20 cellular contexts compared by ENCODE assay signal in the genomic region with DNA sequence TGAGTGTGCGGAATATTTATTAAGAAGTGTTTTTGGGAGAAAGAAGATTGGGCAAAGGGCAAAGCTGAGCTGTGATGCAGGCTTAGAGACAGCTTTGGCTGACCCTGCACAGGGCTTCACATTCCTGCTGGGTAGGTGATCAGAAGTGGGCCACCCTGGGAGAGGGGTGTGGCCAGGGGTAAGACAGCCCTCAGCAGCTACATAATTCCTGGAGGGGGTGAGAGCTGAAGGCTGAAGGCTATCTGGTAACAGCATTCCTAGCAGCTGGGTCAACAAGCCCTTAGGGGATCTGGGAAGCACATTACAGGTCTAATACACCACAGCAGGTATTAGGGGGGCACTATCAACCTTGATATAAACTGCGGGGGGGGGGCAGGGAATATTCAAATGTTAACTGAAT. TPM values are rescaled to one million over a fixed set of nuclear protein-coding genes. Genes with fewer than 3 reads are reported as not detected.
DNase-seq lines count a peak whose midpoint lies in the region; ATAC-seq, FAIRE-seq and TF ChIP-seq lines count a peak whose summit lies in the region.
"Had no signal": no experiment of that assay in that cellular context is flagged by ENCODE, and none has a peak within 500 bp of the region (broad histone marks: within the 10 kb centered on the region; RNA-seq: fewer than 3 reads in every experiment).

No MANE protein-coding gene starts in this region.

- peaks cover 9% of the 10 kb centered on the region for H3K27me3 Mint-ChIP-seq in chondrocyte (ENCODE audit: low read depth)

- no peaks in the 10 kb centered on the region for H3K9me3 Mint-ChIP-seq in chondrocyte (ENCODE audit: low read depth)
- H3K9me3 Mint-ChIP-seq: CD4-positive, alpha-beta T cell had no signal

- H3K9ac ChIP-seq in K562 (ENCODE audit: insufficient read depth in 1 of 2, low read depth in 2 of 2, low read length in 2 of 2), result no peak overlapping the region

- DNase-seq in ELF-1 (ENCODE audit: low read depth, low spot score), result peak; percentile 39
- DNase-seq in M059J (ENCODE audit: low read depth), result peak; percentile 5
- peak in 3 of 4 experiments; percentile 16 to 18 (median 16) for DNase-seq in K562 (ENCODE audit: extremely low read depth in 1 of 4, low spot score in 3 of 4)
- peak; percentile 15 for DNase-seq in iPS-NIHi7 (ENCODE audit: extremely low spot score)
- no peak for DNase-seq in testis
- DNase-seq in chondrocyte (ENCODE audit: low spot score), result no peak
- no peak for DNase-seq in SIG-M5 (lab: John Stamatoyannopoulos, UW)
- DNase-seq in NOMO-1 (lab: John Stamatoyannopoulos, UW; ENCODE audit: unreplicated experiment in 2 of 2), result no peak
- DNase-seq: Caco-2; CD4-positive, alpha-beta T cell; GOT3; KG1; NCI-H1417 treated with DMSO at 0.1 percent for 48 hours; NCI-H2029 treated with DMSO at 0.1 percent for 48 hours had no signal

- POLR2A ChIA-PET in K562 (lab: Yijun Ruan, JAX), result no interaction called here

- TF ChIP-seq CTCF in K562 (IDR thresholded peaks at IDR 0.05 in 2 of 3, conservative IDR thresholded peaks at IDR 0.05 in 1 of 3; ENCODE audit: insufficient read depth in 2 of 3, low read depth in 1 of 3, low read length in 3 of 3) (no peak), testis (IDR thresholded peaks at IDR 0.05) (no peak), chondrocyte (IDR thresholded peaks at IDR 0.05) (no peak)

- intact Hi-C loops in K562 (cut with micrococcal nuclease) (no loop called here), testis (cut with DNase I; ENCODE audit: low total_unique reads) (no loop called here)

- TF ChIP-seq POLR2A in K562 (conservative IDR thresholded peaks at IDR 0.05) (no peak), testis (IDR thresholded peaks at IDR 0.05) (no peak)

- no peak overlapping the region for H3K4me2 ChIP-seq in K562 (ENCODE audit: insufficient read depth, low read length)
- H3K4me2 ChIP-seq: A549 had no signal

- no peak for FAIRE-seq in K562 (lab: Jason Lieb, UNC)
- FAIRE-seq: A549, GM12892, GM18507, HepG2 had no signal

- no peaks in the 10 kb centered on the region for H4K20me1 ChIP-seq in K562 (replicated peaks; ENCODE audit: control insufficient read depth, insufficient read depth, low read length)

- no peaks in the 10 kb centered on the region for H3K36me3 ChIP-seq in K562 (ENCODE audit: control insufficient read depth, insufficient read depth, low read length)
- H3K36me3 ChIP-seq in testis (ENCODE audit: low read depth, missing control alignments), result no peaks in the 10 kb centered on the region

- no peak for TF ChIP-seq EP300 in K562 (IDR thresholded peaks at IDR 0.05; ENCODE audit: low read length)

- no peaks in the 10 kb centered on the region for H3K79me2 ChIP-seq in K562 (ENCODE audit: control insufficient read depth, insufficient read depth, low read length)

- H3K9me3 ChIP-seq in K562 (replicated peaks; ENCODE audit: control insufficient read depth, insufficient read depth, low read depth, low read length), result no peaks in the 10 kb centered on the region
- H3K9me3 ChIP-seq in testis, result no peaks in the 10 kb centered on the region
- H3K9me3 ChIP-seq: A549, Caco-2 had no signal

- peak overlapping the region; percentile 34; the same call in 1 of the 2 replicates for H2AFZ ChIP-seq in K562 (ENCODE audit: low read depth, low read length)

- H3K27ac Mint-ChIP-seq in chondrocyte (ENCODE audit: unreplicated experiment), result no peak overlapping the region
- H3K27ac Mint-ChIP-seq: CD4-positive, alpha-beta T cell had no signal

- no peak overlapping the region for H3K4me3 ChIP-seq in K562
- no peak overlapping the region for H3K4me3 ChIP-seq in testis
- H3K4me3 ChIP-seq: A549 had no signal

- peaks cover 3% of the 10 kb centered on the region for H3K4me1 Mint-ChIP-seq in chondrocyte (ENCODE audit: low read depth)

- in situ Hi-C loops in K562 (cut with MboI), result no loop called here

- H3K4me1 ChIP-seq in K562 (replicated peaks in 1 of 2; ENCODE audit: control insufficient read depth in 2 of 2, insufficient read depth in 2 of 2, low read length in 2 of 2) (no peaks in the 10 kb centered on the region; a peak in 1 of 5 replicates), testis (no peaks in the 10 kb centered on the region)
- H3K4me1 ChIP-seq: A549, Caco-2 had no signal

- no peak overlapping the region for H3K4me3 Mint-ChIP-seq in chondrocyte (ENCODE audit: unreplicated experiment)
- H3K4me3 Mint-ChIP-seq: CD4-positive, alpha-beta T cell had no signal

- H3K27ac ChIP-seq in K562 (ENCODE audit: extremely low read depth, low read depth, low read length), result no peak overlapping the region
- H3K27ac ChIP-seq in testis, result no peak overlapping the region
- H3K27ac ChIP-seq: A549 had no signal

- WGBS in K562 (ENCODE audit: insufficient coverage, low coverage, missing lambda C conversion rate), result 94% methylated on average over 1 of the region's 2 CpGs
- 85 to 95% methylated on average over 2 of the region's 2 CpGs for WGBS in testis, 2 donors

- TF ChIP-seq RAD21 in K562 (CRISPR knock-in tag; conservative IDR thresholded peaks at IDR 0.05 in 1 of 2, IDR thresholded peaks at IDR 0.05 in 1 of 2), result no peak

- no peaks in the 10 kb centered on the region for H3K27me3 ChIP-seq in K562 (ENCODE audit: control insufficient read depth in 2 of 2, insufficient read depth in 2 of 2, low read length in 2 of 2)
- no peaks in the 10 kb centered on the region for H3K27me3 ChIP-seq in testis

- BruUV-seq in K562 (replicated peaks; lab: Mats Ljungman, UMichigan), result no TSS peak

- ATAC-seq in K562, result peak; percentile 74
- ATAC-seq: A549, HepG2 had no signal

- H3K9me1 ChIP-seq in K562 (ENCODE audit: control insufficient read depth, insufficient read depth, low read length), result no peaks in the 10 kb centered on the region

- CTCF ChIA-PET in K562 (lab: Yijun Ruan, JAX; ENCODE audit: low intra/inter-chr PET ratio), result no interaction called here

- no peaks in the 10 kb centered on the region for H3K36me3 Mint-ChIP-seq in chondrocyte (ENCODE audit: low read depth)

RNA-seq across cellular contexts. Expression of a gene that starts 5.8 kb away (rescaled TPM):
- total RNA-seq in M059J (2014; rRNA removed; shearing (Covaris generic)), result not detected in 2 replicates
- total RNA-seq in K562 (2011; cell fraction: chromatin; rRNA removed; ENCODE audit: low replicate concordance), result not detected in 2 replicates
- not detected in 2 replicates for total RNA-seq in K562 (2011; cell fraction: nucleolus; rRNA removed)
- not detected in 2 replicates for total RNA-seq in K562 (2011; cell fraction: nucleoplasm; rRNA removed)
- 0.36 TPM in 1 of 2 replicates, not detected in the other for total RNA-seq in K562 (2014; rRNA removed)
- 0.89 and 1.1 TPM in 2 replicates for total RNA-seq in K562 (2014; rRNA removed; fragmentation: Illumina TruSeq; extraction: Trizol)
- total RNA-seq in K562 (2015; rRNA removed; fragmentation: Illumina TruSeq; extraction: Trizol), result 0.30 and 0.58 TPM in 2 replicates
- total RNA-seq in K562 (2021), result 0.31 and 0.62 TPM in 2 replicates
- polyA plus RNA-seq in K562 (2011; rRNA removed), result 0.14 and 0.20 TPM in 2 replicates
- polyA plus RNA-seq in K562 (2011; cell fraction: cytosol; rRNA removed), result 0.10 TPM in 1 of 2 replicates, not detected in the other
- 0.31 TPM in 1 of 2 replicates, not detected in the other for polyA plus RNA-seq in K562 (2011; cell fraction: nucleus; rRNA removed)
- polyA plus RNA-seq in K562 (2012), result 1.3 and 2.6 TPM in 2 replicates
- 0.30 and 0.61 TPM in 2 replicates for polyA plus RNA-seq in K562 (2014; fragmentation: Illumina TruSeq; extraction: Trizol)
- polyA plus RNA-seq in K562 (2014; fragmentation: Nextera tagmentation; extraction: Ambion mirVana), result 1 to 10 TPM; 2.4 to 3.0 TPM
- 0.56 and 2.3 TPM in 2 replicates for polyA plus RNA-seq in K562 (2014; rRNA removed)
- polyA minus RNA-seq in K562 (2011; rRNA and poly(A)+ RNA removed), result 0.36 TPM in 1 of 2 replicates, not detected in the other
- polyA minus RNA-seq in K562 (2011; cell fraction: cytosol; rRNA and poly(A)+ RNA removed), result not detected in 2 replicates
- not detected in 2 replicates for polyA minus RNA-seq in K562 (2011; cell fraction: nucleus; rRNA and poly(A)+ RNA removed)
- under 1 TPM in 1 of 2 donors, not detected in 1; 0.37 TPM for total RNA-seq in testis
- polyA plus RNA-seq in testis (ENCODE audit: insufficient read depth, low read depth, low replicate concordance), result not detected
- total RNA-seq in chondrocyte, result not detected in 3 replicates
- total RNA-seq: Caco-2; CD4-positive, alpha-beta T cell; HepG2; SK-MEL-5 had no signal
- polyA plus RNA-seq: A549, BJ, HepG2 had no signal

RNA-seq across cellular contexts. Expression of a gene that starts 19.8 kb away (rescaled TPM):
- not detected in 2 replicates for total RNA-seq in M059J (2014; rRNA removed; shearing (Covaris generic))
- total RNA-seq in K562 (2011; cell fraction: chromatin; rRNA removed; ENCODE audit: low replicate concordance), result not detected in 2 replicates
- not detected in 2 replicates for total RNA-seq in K562 (2011; cell fraction: nucleolus; rRNA removed)
- not detected in 2 replicates for total RNA-seq in K562 (2011; cell fraction: nucleoplasm; rRNA removed)
- 0.49 TPM in 1 of 2 replicates, not detected in the other for total RNA-seq in K562 (2014; rRNA removed)
- 0.40 and 1.0 TPM in 2 replicates for total RNA-seq in K562 (2014; rRNA removed; fragmentation: Illumina TruSeq; extraction: Trizol)
- total RNA-seq in K562 (2015; rRNA removed; fragmentation: Illumina TruSeq; extraction: Trizol), result 0.34 and 0.69 TPM in 2 replicates
- total RNA-seq in K562 (2021), result 0.40 and 0.65 TPM in 2 replicates
- 0.20 TPM in 1 of 2 replicates, not detected in the other for polyA plus RNA-seq in K562 (2011; rRNA removed)
- not detected in 2 replicates for polyA plus RNA-seq in K562 (2011; cell fraction: cytosol; rRNA removed)
- 0.25 TPM in 1 of 2 replicates, not detected in the other for polyA plus RNA-seq in K562 (2011; cell fraction: nucleus; rRNA removed)
- polyA plus RNA-seq in K562 (2012), result 0.52 and 0.75 TPM in 2 replicates
- 0.74 TPM in 1 of 2 replicates, not detected in the other for polyA plus RNA-seq in K562 (2014; fragmentation: Illumina TruSeq; extraction: Trizol)
- polyA plus RNA-seq in K562 (2014; fragmentation: Nextera tagmentation; extraction: Ambion mirVana), result 1 to 10 TPM; 2.0 to 2.4 TPM
- polyA plus RNA-seq in K562 (2014; rRNA removed), result 0.39 and 0.91 TPM in 2 replicates
- polyA minus RNA-seq in K562 (2011; rRNA and poly(A)+ RNA removed), result not detected in 2 replicates
- polyA minus RNA-seq in K562 (2011; cell fraction: cytosol; rRNA and poly(A)+ RNA removed), result not detected in 2 replicates
- not detected in 2 replicates for polyA minus RNA-seq in K562 (2011; cell fraction: nucleus; rRNA and poly(A)+ RNA removed)
- total RNA-seq in testis, result not detected
- not detected for polyA plus RNA-seq in testis (ENCODE audit: insufficient read depth, low read depth, low replicate concordance)
- not detected in 3 replicates for total RNA-seq in chondrocyte
- total RNA-seq: Caco-2; CD4-positive, alpha-beta T cell; HepG2; SK-MEL-5 had no signal
- polyA plus RNA-seq: A549, BJ, HepG2 had no signal

Comparison
In these comparisons a context has a peak if more than half of its experiments do, and no peak if none do; other contexts are left out.
1. DNase-seq: peak in ELF-1 (single experiment), M059J (single experiment), K562 (3 of 4) and iPS-NIHi7 (single experiment); none in testis (single experiment), chondrocyte (single experiment), SIG-M5 (single experiment) and NOMO-1 (0 of 2).